ENCODE assay signal across 11 cellular contexts in the genomic region with DNA sequence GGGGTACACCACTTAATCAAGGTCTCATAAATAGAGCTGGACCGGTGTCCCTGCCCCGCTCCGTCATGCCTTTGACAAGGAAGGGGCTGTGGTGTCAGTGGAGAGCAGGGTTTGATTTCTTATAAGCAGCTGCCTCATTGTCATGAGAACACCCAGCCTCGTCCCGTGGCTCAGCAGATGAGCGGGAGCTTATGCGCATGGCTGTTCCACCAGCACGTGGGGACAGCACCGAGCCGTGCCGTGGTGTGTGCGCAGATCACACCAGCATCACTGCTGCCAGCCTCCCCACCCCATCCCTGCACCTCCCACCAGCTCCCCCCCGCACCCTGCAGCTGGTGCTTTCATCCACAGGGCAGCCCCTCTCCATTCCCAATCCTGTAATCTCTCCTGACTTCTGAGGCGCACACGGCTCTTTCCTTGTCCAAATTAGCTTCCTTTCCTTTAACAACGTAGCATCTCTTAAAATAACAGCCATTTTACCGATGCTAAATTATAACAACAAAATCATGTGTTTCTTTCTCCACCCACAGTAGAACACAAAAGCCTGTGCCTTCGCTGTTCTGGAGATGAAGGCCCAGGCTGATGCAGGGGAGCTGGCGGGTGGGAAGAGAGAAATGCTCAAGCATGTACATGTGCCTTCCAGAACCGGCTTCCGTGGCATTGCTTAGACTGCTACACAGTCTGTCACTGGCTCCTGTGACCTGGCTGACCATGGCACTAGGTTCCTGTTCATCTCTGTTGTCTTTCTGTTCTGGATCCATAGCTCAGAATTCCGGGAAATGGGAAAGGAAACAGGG.
"Had no signal": no experiment of that assay in that cellular context is flagged by ENCODE, and none has a peak within 500 bp of the region (broad histone marks: within the 10 kb centered on the region; RNA-seq: fewer than 3 reads in every experiment).

No MANE protein-coding gene starts in this region.

- H3K9me3 ChIP-seq: esophagus muscularis mucosa, pancreas, tibial artery had no signal

- H3K4me3 Mint-ChIP-seq: activated CD4-positive, alpha-beta T cell treated with anti-CD3 and anti-CD28 coated beads for 36 hours; activated naive CD4-positive, alpha-beta T cell treated with anti-CD3 and anti-CD28 coated beads, Interleukin-2, amount 50 U/mL, for 24 hours; T-helper 2 cell treated with Interferon-gamma antibody and Interleukin-4, amounts not matched to agents 5 μg/mL and 100 μg/mL, for 36 hours had no signal

- H3K27me3 Mint-ChIP-seq: activated naive CD4-positive, alpha-beta T cell treated with anti-CD3 and anti-CD28 coated beads, Interleukin-2, amount 50 U/mL, for 24 hours had no signal

- FAIRE-seq: endometrium, pancreas had no signal

- H3K4me1 Mint-ChIP-seq: activated CD4-positive, alpha-beta T cell treated with anti-CD3 and anti-CD28 coated beads for 36 hours; activated naive CD4-positive, alpha-beta T cell treated with anti-CD3 and anti-CD28 coated beads, Interleukin-2, amount 50 U/mL, for 24 hours had no signal

- H3K27ac Mint-ChIP-seq: activated CD4-positive, alpha-beta T cell treated with anti-CD3 and anti-CD28 coated beads for 36 hours; activated naive CD4-positive, alpha-beta T cell treated with anti-CD3 and anti-CD28 coated beads, Interleukin-2, amount 50 U/mL, for 24 hours; activated T-helper 2 cell treated with anti-CD3 and anti-CD28 coated beads, Interferon-gamma antibody, Interleukin-2, Interleukin-4, amounts not matched to agents 10 μg/mL and 5 μg/mL and 100 μg/mL, durations not matched to agents 14 hours and 24 hours and 36 hours; T-helper 2 cell treated with Interferon-gamma antibody and Interleukin-4, amounts not matched to agents 5 μg/mL and 100 μg/mL, for 36 hours had no signal

- H3K36me3 Mint-ChIP-seq: activated naive CD4-positive, alpha-beta T cell treated with anti-CD3 and anti-CD28 coated beads, Interleukin-2, amount 50 U/mL, for 24 hours had no signal

- H3K4me1 ChIP-seq: pancreas, tibial artery had no signal

- H3K9me3 Mint-ChIP-seq: activated naive CD4-positive, alpha-beta T cell treated with anti-CD3 and anti-CD28 coated beads, Interleukin-2, amount 50 U/mL, for 24 hours; activated T-helper 2 cell treated with anti-CD3 and anti-CD28 coated beads, Interferon-gamma antibody, Interleukin-2, Interleukin-4, amounts not matched to agents 10 μg/mL and 5 μg/mL and 100 μg/mL, durations not matched to agents 14 hours and 24 hours and 36 hours; T-helper 2 cell treated with Interferon-gamma antibody and Interleukin-4, amounts not matched to agents 5 μg/mL and 100 μg/mL, for 36 hours had no signal

- ATAC-seq: activated CD4-positive, alpha-beta T cell treated with anti-CD3 and anti-CD28 coated beads for 36 hours; left colon had no signal

- DNase-seq: activated CD4-positive, alpha-beta T cell treated with anti-CD3 and anti-CD28 coated beads for 36 hours; activated T-cell treated with anti-CD3 and anti-CD28 coated beads for 4 hours; left colon; pancreas; tibial artery had no signal

- H3K27me3 ChIP-seq: dorsolateral prefrontal cortex, esophagus muscularis mucosa, pancreas, tibial artery had no signal

- H3K4me3 ChIP-seq: dorsolateral prefrontal cortex, esophagus muscularis mucosa, pancreas, tibial artery had no signal
